ENCODE assay signal across 14 cellular contexts in the genomic region with DNA sequence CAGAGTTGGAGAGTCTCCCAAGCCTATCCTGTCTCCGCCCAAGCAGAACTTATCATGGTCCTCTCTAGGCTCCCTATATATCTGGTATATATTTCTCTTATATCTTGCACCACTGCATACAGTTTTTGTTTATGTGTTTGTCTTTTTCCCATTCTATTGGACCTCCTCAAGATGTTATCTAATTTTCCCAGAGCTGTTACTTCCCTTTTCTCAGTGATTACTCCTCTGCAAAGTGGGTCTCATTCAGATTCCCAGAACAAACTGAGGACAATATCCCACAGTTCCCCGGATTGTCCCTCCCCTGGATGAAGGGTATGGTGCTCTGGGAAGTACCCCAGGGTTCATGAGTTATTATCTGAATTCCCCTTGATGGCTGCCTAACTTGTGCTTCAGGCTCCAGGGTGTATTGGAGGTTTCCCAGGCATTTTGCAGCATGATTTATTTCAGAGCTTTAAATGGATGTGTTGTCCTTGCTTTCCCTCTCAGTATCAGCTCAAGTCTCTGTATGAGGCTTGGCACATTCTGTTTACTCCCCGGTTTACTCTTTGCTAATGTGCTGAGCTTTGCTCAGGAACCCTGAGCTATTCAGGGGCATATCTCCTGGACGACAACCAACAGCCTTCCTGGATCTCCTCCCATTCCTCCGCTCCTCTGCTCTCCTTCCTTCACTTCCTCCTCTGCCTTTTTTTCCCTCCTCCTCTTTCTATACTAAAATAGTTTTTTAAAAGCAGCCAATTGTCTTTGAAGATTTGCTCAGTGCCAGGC.
A peak's percentile ranks its signal among the peaks of the same experiment; 100 is the strongest.
DNase-seq lines count a peak whose midpoint lies in the region; ATAC-seq and TF ChIP-seq lines count a peak whose summit lies in the region.
"Had no signal": no experiment of that assay in that cellular context is flagged by ENCODE, and none has a peak within 500 bp of the region (broad histone marks: within the 10 kb centered on the region; RNA-seq: fewer than 3 reads in every experiment).

No MANE protein-coding gene starts in this region.

- DNase-seq in GM23338 (ENCODE audit: low spot score) (no peak), iPS-NIHi11 (ENCODE audit: low spot score) (peak; percentile 17), progenitor cell of endocrine pancreas (ENCODE audit: low spot score, unreplicated experiment) (no peak), NCI-H82 (lab: John Stamatoyannopoulos, UW) (no peak), NCI-H2196 (lab: John Stamatoyannopoulos, UW; ENCODE audit: unreplicated experiment) (no peak)
- DNase-seq in activated CD4-positive, alpha-beta T cell treated with anti-CD3 and anti-CD28 coated beads, Interleukin-2, amount 50 U/mL, for 4 hours = no peak
- DNase-seq: activated CD4-positive, CD25-positive, alpha-beta regulatory T cell treated with anti-CD3 and anti-CD28 coated beads, Interleukin-2, amount 50 U/mL, for 72 hours; activated T-cell treated with anti-CD3 and anti-CD28 coated beads, Interleukin-2, amount 50 U/mL, for 24 hours; DMS79 treated with DMSO at 0.1 percent for 48 hours; GOT3; stimulated activated CD4-positive, alpha-beta T cell treated with anti-CD3 and anti-CD28 coated beads, Interleukin-4, amount 100 ng/mL, for 1 hour; stimulated activated naive B cell treated with anti-CD40 and anti-IgM and Interleukin-4, amounts not matched to agents 10 μg/mL and 1 μg/mL and 100 μg/mL, for 72 hours had no signal

- no peak overlapping the region for H3K27ac ChIP-seq in GM23338 (ENCODE audit: low read depth)

- H2AFZ ChIP-seq in GM23338 = peak overlapping the region; percentile 30; the same call in 1 of the 2 replicates

- H3K9me3 Mint-ChIP-seq in GM23338 = no peaks in the 10 kb centered on the region; the same call in 2 of the 3 replicates
- H3K9me3 Mint-ChIP-seq in brain = peaks cover 3 to 17% (median 7%) of the 10 kb centered on the region in 5 experiments
- peaks cover 3% of the 10 kb centered on the region for H3K9me3 Mint-ChIP-seq in progenitor cell of endocrine pancreas (ENCODE audit: low read depth)
- H3K9me3 Mint-ChIP-seq: activated T-cell treated with anti-CD3 and anti-CD28 coated beads, Interleukin-2, amount 50 U/mL, for 24 hours had no signal

- no peak overlapping the region for H3K4me2 ChIP-seq in GM23338

- H3K27ac Mint-ChIP-seq in GM23338 (no peak overlapping the region), brain (no peak overlapping the region), progenitor cell of endocrine pancreas (peak overlapping the region; percentile 49)
- H3K27ac Mint-ChIP-seq: activated T-cell treated with anti-CD3 and anti-CD28 coated beads, Interleukin-2, amount 50 U/mL, for 24 hours; stimulated activated naive B cell treated with anti-CD40 and anti-IgM and Interleukin-4, amounts not matched to agents 10 μg/mL and 1 μg/mL and 100 μg/mL, for 72 hours had no signal

- no peaks in the 10 kb centered on the region for H4K20me1 ChIP-seq in GM23338 (replicated peaks; ENCODE audit: insufficient read depth)

- H3K36me3 Mint-ChIP-seq in GM23338 (ENCODE audit: low read depth) (no peaks in the 10 kb centered on the region; the same call in 2 of the 3 replicates), brain (peaks cover 7% of the 10 kb centered on the region), progenitor cell of endocrine pancreas (ENCODE audit: insufficient read depth) (no peaks in the 10 kb centered on the region)
- H3K36me3 Mint-ChIP-seq: stimulated activated naive B cell treated with anti-CD40 and anti-IgM and Interleukin-4, amounts not matched to agents 10 μg/mL and 1 μg/mL and 100 μg/mL, for 72 hours had no signal

- peaks cover 4% of the 10 kb centered on the region for H3K9me2 ChIP-seq in GM23338 (ENCODE audit: insufficient read depth)

- ATAC-seq in GM23338 (no peak), HG03045 (IDR thresholded peaks at IDR 0.05; ENCODE audit: unreplicated experiment) (no peak)

- no peaks in the 10 kb centered on the region for H3K79me2 ChIP-seq in GM23338 (replicated peaks; ENCODE audit: insufficient read depth)

- H3K27me3 Mint-ChIP-seq in GM23338 (ENCODE audit: insufficient read depth, low read depth, poor library complexity) (peaks cover 1% of the 10 kb centered on the region), brain (peaks cover 3% of the 10 kb centered on the region), progenitor cell of endocrine pancreas (no peaks in the 10 kb centered on the region)
- H3K27me3 Mint-ChIP-seq: activated T-cell treated with anti-CD3 and anti-CD28 coated beads, Interleukin-2, amount 50 U/mL, for 24 hours; stimulated activated naive B cell treated with anti-CD40 and anti-IgM and Interleukin-4, amounts not matched to agents 10 μg/mL and 1 μg/mL and 100 μg/mL, for 72 hours had no signal

- H3F3A ChIP-seq in GM23338 (replicated peaks; ENCODE audit: low read depth) = no peaks in the 10 kb centered on the region

- TF ChIP-seq CTCF in GM23338 (conservative IDR thresholded peaks at IDR 0.05; ENCODE audit: low read depth in 2 of 2) (no peak), brain (conservative IDR thresholded peaks at IDR 0.05) (no peak), progenitor cell of endocrine pancreas (IDR thresholded peaks at IDR 0.05; ENCODE audit: unreplicated experiment) (no peak)

- no peaks in the 10 kb centered on the region for H3K4me1 ChIP-seq in GM23338 (ENCODE audit: insufficient read depth)

- H3K36me3 ChIP-seq in GM23338 (ENCODE audit: insufficient read depth) = no peaks in the 10 kb centered on the region

- no peaks in the 10 kb centered on the region for H3K4me1 Mint-ChIP-seq in GM23338
- peaks cover 4% of the 10 kb centered on the region for H3K4me1 Mint-ChIP-seq in brain
- H3K4me1 Mint-ChIP-seq in progenitor cell of endocrine pancreas (ENCODE audit: low read depth) = peaks cover 12% of the 10 kb centered on the region

- no peak overlapping the region for H3K4me3 ChIP-seq in GM23338

- no peaks in the 10 kb centered on the region for H3K27me3 ChIP-seq in GM23338 (ENCODE audit: insufficient read depth)

- no peak overlapping the region for H3K4me3 Mint-ChIP-seq in GM23338
- H3K4me3 Mint-ChIP-seq in brain = peak overlapping the region in 4 of 5 experiments; percentile 15 to 70 (median 51)
- no peak overlapping the region for H3K4me3 Mint-ChIP-seq in progenitor cell of endocrine pancreas (ENCODE audit: low read depth)
- H3K4me3 Mint-ChIP-seq: activated T-cell treated with anti-CD3 and anti-CD28 coated beads, Interleukin-2, amount 50 U/mL, for 24 hours; stimulated activated naive B cell treated with anti-CD40 and anti-IgM and Interleukin-4, amounts not matched to agents 10 μg/mL and 1 μg/mL and 100 μg/mL, for 72 hours had no signal

TF ChIP-seq in GM23338, 12 proteins besides CTCF, POLR2A, EP300 and RAD21 (continues in another document):
- TF ChIP-seq, protein P1, sequence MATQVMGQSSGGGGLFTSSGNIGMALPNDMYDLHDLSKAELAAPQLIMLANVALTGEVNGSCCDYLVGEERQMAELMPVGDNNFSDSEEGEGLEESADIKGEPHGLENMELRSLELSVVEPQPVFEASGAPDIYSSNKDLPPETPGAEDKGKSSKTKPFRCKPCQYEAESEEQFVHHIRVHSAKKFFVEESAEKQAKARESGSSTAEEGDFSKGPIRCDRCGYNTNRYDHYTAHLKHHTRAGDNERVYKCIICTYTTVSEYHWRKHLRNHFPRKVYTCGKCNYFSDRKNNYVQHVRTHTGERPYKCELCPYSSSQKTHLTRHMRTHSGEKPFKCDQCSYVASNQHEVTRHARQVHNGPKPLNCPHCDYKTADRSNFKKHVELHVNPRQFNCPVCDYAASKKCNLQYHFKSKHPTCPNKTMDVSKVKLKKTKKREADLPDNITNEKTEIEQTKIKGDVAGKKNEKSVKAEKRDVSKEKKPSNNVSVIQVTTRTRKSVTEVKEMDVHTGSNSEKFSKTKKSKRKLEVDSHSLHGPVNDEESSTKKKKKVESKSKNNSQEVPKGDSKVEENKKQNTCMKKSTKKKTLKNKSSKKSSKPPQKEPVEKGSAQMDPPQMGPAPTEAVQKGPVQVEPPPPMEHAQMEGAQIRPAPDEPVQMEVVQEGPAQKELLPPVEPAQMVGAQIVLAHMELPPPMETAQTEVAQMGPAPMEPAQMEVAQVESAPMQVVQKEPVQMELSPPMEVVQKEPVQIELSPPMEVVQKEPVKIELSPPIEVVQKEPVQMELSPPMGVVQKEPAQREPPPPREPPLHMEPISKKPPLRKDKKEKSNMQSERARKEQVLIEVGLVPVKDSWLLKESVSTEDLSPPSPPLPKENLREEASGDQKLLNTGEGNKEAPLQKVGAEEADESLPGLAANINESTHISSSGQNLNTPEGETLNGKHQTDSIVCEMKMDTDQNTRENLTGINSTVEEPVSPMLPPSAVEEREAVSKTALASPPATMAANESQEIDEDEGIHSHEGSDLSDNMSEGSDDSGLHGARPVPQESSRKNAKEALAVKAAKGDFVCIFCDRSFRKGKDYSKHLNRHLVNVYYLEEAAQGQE (IDR thresholded peaks at IDR 0.05; ENCODE audit: unreplicated experiment) = no peak
- TF ChIP-seq POLR2AphosphoS5 (IDR thresholded peaks at IDR 0.05; ENCODE audit: low read depth) (no peak), JUNB (IDR thresholded peaks at IDR 0.05; ENCODE audit: unreplicated experiment) (no peak), ZNF331 (CRISPR knock-in tag; IDR thresholded peaks at IDR 0.05; ENCODE audit: low read depth) (no peak), ZNF114 (CRISPR knock-in tag; IDR thresholded peaks at IDR 0.05) (no peak), NANOG (IDR thresholded peaks at IDR 0.05; ENCODE audit: borderline replicate concordance) (no peak)
- TF ChIP-seq, protein P2, sequence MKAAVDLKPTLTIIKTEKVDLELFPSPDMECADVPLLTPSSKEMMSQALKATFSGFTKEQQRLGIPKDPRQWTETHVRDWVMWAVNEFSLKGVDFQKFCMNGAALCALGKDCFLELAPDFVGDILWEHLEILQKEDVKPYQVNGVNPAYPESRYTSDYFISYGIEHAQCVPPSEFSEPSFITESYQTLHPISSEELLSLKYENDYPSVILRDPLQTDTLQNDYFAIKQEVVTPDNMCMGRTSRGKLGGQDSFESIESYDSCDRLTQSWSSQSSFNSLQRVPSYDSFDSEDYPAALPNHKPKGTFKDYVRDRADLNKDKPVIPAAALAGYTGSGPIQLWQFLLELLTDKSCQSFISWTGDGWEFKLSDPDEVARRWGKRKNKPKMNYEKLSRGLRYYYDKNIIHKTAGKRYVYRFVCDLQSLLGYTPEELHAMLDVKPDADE (IDR thresholded peaks at IDR 0.05) = no peak

Comparison
In these comparisons a context has a peak if more than half of its experiments do, and no peak if none do; other contexts are left out.
1. H3K4me3 Mint-ChIP-seq: peak in brain (4 of 5); none in GM23338 (single experiment) and progenitor cell of endocrine pancreas (single experiment).